In genomic region chr2:197496695-197497094, GRCh38 we compare ENCODE assay signal across 12 cellular contexts. TPM values are rescaled to one million over a fixed set of nuclear protein-coding genes. Genes with fewer than 3 reads are reported as not detected.
DNase-seq lines count a peak whose midpoint lies in the region; ATAC-seq, FAIRE-seq and TF ChIP-seq lines count a peak whose summit lies in the region.
"Had no signal": no experiment of that assay in that cellular context is flagged by ENCODE, and none has a peak within 500 bp of the region (broad histone marks: within the 10 kb centered on the region; RNA-seq: fewer than 3 reads in every experiment).

No MANE protein-coding gene starts in this region.

- no peaks in the 10 kb centered on the region for H3K9me3 Mint-ChIP-seq in activated naive CD4-positive, alpha-beta T cell treated with anti-CD3 and anti-CD28 coated beads, Interleukin-2, amount 10 ng/mL, durations not matched to agents 7 days and 5 days

- H3F3A ChIP-seq in PC-9 (ENCODE audit: insufficient read depth, low read depth): peaks cover 65% of the 10 kb centered on the region

- no peaks in the 10 kb centered on the region for H3K9me2 ChIP-seq in PC-9 (ENCODE audit: insufficient read depth)

- ATAC-seq in GM21528 (IDR thresholded peaks at IDR 0.05; ENCODE audit: low FRiP score, unreplicated experiment): no peak
- no peak for ATAC-seq in GM19328 (IDR thresholded peaks at IDR 0.05; ENCODE audit: unreplicated experiment)

- H3K27me3 ChIP-seq in PC-9 (ENCODE audit: insufficient read depth, low read depth) (no peaks in the 10 kb centered on the region), endothelial cell of umbilical vein (ENCODE audit: control insufficient read depth in 2 of 2, insufficient read depth in 2 of 2, low read length in 2 of 2) (no peaks in the 10 kb centered on the region), subcutaneous abdominal adipose tissue (ENCODE audit: control insufficient read depth in 5 of 5, insufficient read depth in 4 of 5, low read length in 5 of 5) (no peaks in the 10 kb centered on the region)

- no peak for TF ChIP-seq POLR2A in endothelial cell of umbilical vein (IDR thresholded peaks at IDR 0.05; ENCODE audit: low read depth, low read length)

- BruUV-seq in PC-9 (replicated peaks; lab: Mats Ljungman, UMichigan) (no TSS peak), endothelial cell of umbilical vein (replicated peaks; lab: Mats Ljungman, UMichigan) (no TSS peak)

- DNase-seq in activated naive CD4-positive, alpha-beta T cell treated with anti-CD3 and anti-CD28 coated beads, Interleukin-2, amount 10 ng/mL, durations not matched to agents 7 days and 5 days: no peak
- DNase-seq in activated naive CD4-positive, alpha-beta T cell (lab: John Stamatoyannopoulos, UW): no peak
- no peak for DNase-seq in PC-9
- no peak for DNase-seq in endothelial cell of umbilical vein (ENCODE audit: low read depth, low spot score)
- no peak for DNase-seq in stimulated activated naive CD4-positive, alpha-beta T cell treated with Interleukin-2 at 50 U/mL for 16 hours (lab: John Stamatoyannopoulos, UW)
- DNase-seq: AML-193; glutamatergic neuron; stimulated activated CD4-positive, alpha-beta T cell treated with anti-CD3 and anti-CD28 coated beads, Interleukin-12 subunit alpha, Interleukin-12 subunit beta, amount 100 ng/mL, for 4 hours had no signal

- peaks cover 94% of the 10 kb centered on the region for H3K79me2 ChIP-seq in PC-9 (ENCODE audit: low read depth)
- peaks cover 71% of the 10 kb centered on the region for H3K79me2 ChIP-seq in endothelial cell of umbilical vein (ENCODE audit: control insufficient read depth, insufficient read depth, low read length)

- no peak for TF ChIP-seq CTCF in PC-9 (conservative IDR thresholded peaks at IDR 0.05)
- no peak for TF ChIP-seq CTCF in endothelial cell of umbilical vein (IDR thresholded peaks at IDR 0.05; ENCODE audit: extremely low read depth in 1 of 2, insufficient read depth in 1 of 2, low read depth in 1 of 2, low read length in 2 of 2)

- H3K4me1 Mint-ChIP-seq in activated naive CD4-positive, alpha-beta T cell treated with anti-CD3 and anti-CD28 coated beads, Interleukin-2, amount 10 ng/mL, durations not matched to agents 7 days and 5 days: peaks cover 58% of the 10 kb centered on the region

- H3K27me3 Mint-ChIP-seq in activated naive CD4-positive, alpha-beta T cell treated with anti-CD3 and anti-CD28 coated beads, Interleukin-2, amount 10 ng/mL, durations not matched to agents 7 days and 5 days: no peaks in the 10 kb centered on the region

- no peak for FAIRE-seq in endothelial cell of umbilical vein (lab: Jason Lieb, UNC)
- FAIRE-seq: colon had no signal

- intact Hi-C loops in PC-9 (cut with micrococcal nuclease; ENCODE audit: unreplicated experiment): no loop called here
- intact Hi-C loops in endothelial cell of umbilical vein (cut with micrococcal nuclease): loop anchor here (5.0 kb wide), 1 partner anchor 801 kb away; no protein-coding TSS in a partner anchor

- H3K36me3 ChIP-seq in PC-9 (ENCODE audit: low read depth) (peaks cover 63% of the 10 kb centered on the region), endothelial cell of umbilical vein (ENCODE audit: control insufficient read depth in 2 of 2, extremely low read depth in 1 of 2, insufficient read depth in 2 of 2, low read length in 2 of 2) (peaks cover 8 to 24% of the 10 kb centered on the region in 2 experiments), subcutaneous abdominal adipose tissue (ENCODE audit: control insufficient read depth in 5 of 5, insufficient read depth in 5 of 5, low read length in 5 of 5) (peaks cover 30 to 62% (median 50%) of the 10 kb centered on the region in 5 donors)

- no peaks in the 10 kb centered on the region for H3K9me3 ChIP-seq in PC-9 (ENCODE audit: insufficient read depth, low read depth)
- H3K9me3 ChIP-seq in endothelial cell of umbilical vein (replicated peaks; ENCODE audit: control insufficient read depth, insufficient read depth, low read length): no peaks in the 10 kb centered on the region
- H3K9me3 ChIP-seq in subcutaneous abdominal adipose tissue (ENCODE audit: control insufficient read depth in 5 of 5, low read length in 5 of 5): no peaks in the 10 kb centered on the region

- H3K36me3 Mint-ChIP-seq in activated naive CD4-positive, alpha-beta T cell treated with anti-CD3 and anti-CD28 coated beads, Interleukin-2, amount 10 ng/mL, durations not matched to agents 7 days and 5 days: peaks cover 60% of the 10 kb centered on the region

- H4K20me1 ChIP-seq in PC-9 (ENCODE audit: insufficient read depth): peaks cover 73% of the 10 kb centered on the region
- H4K20me1 ChIP-seq in endothelial cell of umbilical vein (replicated peaks; ENCODE audit: control insufficient read depth, extremely low read depth, insufficient read depth, low read length): peaks cover 2% of the 10 kb centered on the region

- CTCF ChIA-PET in activated naive CD4-positive, alpha-beta T cell treated with anti-CD3 and anti-CD28 coated beads, Interleukin-2, amount 10 ng/mL, durations not matched to agents 7 days and 5 days (lab: Charles Lee): interaction anchor here (0.6 kb wide), 1 partner anchor 64 kb away, joined by 3 read pairs; no protein-coding TSS in a partner anchor
- CTCF ChIA-PET in PC-9 (lab: Charles Lee) (no interaction called here), endothelial cell of umbilical vein (lab: Charles Lee) (interaction anchor here (0.7 kb wide), 1 partner anchor 8 kb away, joined by 3 read pairs; no protein-coding TSS in a partner anchor)

- H3K27ac Mint-ChIP-seq in activated naive CD4-positive, alpha-beta T cell treated with anti-CD3 and anti-CD28 coated beads, Interleukin-2, amount 10 ng/mL, durations not matched to agents 7 days and 5 days: peak overlapping the region; percentile 94

- POLR2A ChIA-PET in PC-9 (lab: Charles Lee; ENCODE audit: unreplicated experiment) (no interaction called here), endothelial cell of umbilical vein (lab: Charles Lee) (interaction anchor here (1.0 kb wide), 1 partner anchor 44 kb away, joined by 4 read pairs; the partner anchor contains the start of gene COQ10B)

- H3K27ac ChIP-seq in PC-9 (peak overlapping the region; percentile 74), endothelial cell of umbilical vein (ENCODE audit: insufficient read depth, low read depth, low read length) (no peak overlapping the region), subcutaneous abdominal adipose tissue (ENCODE audit: low read depth, low read length) (peak overlapping the region; percentile 96)

- peak overlapping the region; percentile 99; the same call in 1 of the 2 replicates for H3K4me3 ChIP-seq in PC-9
- H3K4me3 ChIP-seq in endothelial cell of umbilical vein (replicated peaks in 1 of 3; ENCODE audit: insufficient read depth in 1 of 3, low read depth in 1 of 3, low read length in 3 of 3): no peak overlapping the region
- no peak overlapping the region for H3K4me3 ChIP-seq in subcutaneous abdominal adipose tissue (ENCODE audit: low read depth in 1 of 5, low read length in 5 of 5)

- no peaks in the 10 kb centered on the region for H3K9me1 ChIP-seq in endothelial cell of umbilical vein (replicated peaks; ENCODE audit: control insufficient read depth, extremely low read depth, insufficient read depth, low read length)

- H3K4me2 ChIP-seq in PC-9 (peak overlapping the region; percentile 93), endothelial cell of umbilical vein (ENCODE audit: insufficient read depth, low read length) (peak overlapping the region; percentile 99)

- H3K9ac ChIP-seq in endothelial cell of umbilical vein (replicated peaks; ENCODE audit: extremely low read depth, insufficient read depth, low read length) (no peak overlapping the region), subcutaneous abdominal adipose tissue (ENCODE audit: low read length in 5 of 5) (no peak overlapping the region)

- peak overlapping the region; percentile 4 for H3K4me3 Mint-ChIP-seq in activated naive CD4-positive, alpha-beta T cell treated with anti-CD3 and anti-CD28 coated beads, Interleukin-2, amount 10 ng/mL, durations not matched to agents 7 days and 5 days

- H2AFZ ChIP-seq in PC-9: no peak overlapping the region
- no peak overlapping the region for H2AFZ ChIP-seq in endothelial cell of umbilical vein (ENCODE audit: low read depth, low read length)

- dilution Hi-C loops in endothelial cell of umbilical vein (cut with MboI; ENCODE audit: extremely low pct_ligation_motif_present, low sequenced_read_pairs): no loop called here

- H3K4me1 ChIP-seq in PC-9 (replicated peaks; ENCODE audit: insufficient read depth) (peaks cover 28% of the 10 kb centered on the region), endothelial cell of umbilical vein (ENCODE audit: control insufficient read depth, extremely low read depth, insufficient read depth, low read length) (peaks cover 38% of the 10 kb centered on the region), subcutaneous abdominal adipose tissue (ENCODE audit: control insufficient read depth in 5 of 5, insufficient read depth in 5 of 5, low read length in 5 of 5) (peaks cover 2 to 32% (median 30%) of the 10 kb centered on the region in 5 donors)

RNA-seq across cellular contexts. Expression of gene HSPD1, which starts 2.9 kb away (rescaled TPM):
- 532 and 557 TPM in 2 replicates for total RNA-seq in PC-9 (2021)
- total RNA-seq in endothelial cell of umbilical vein: 307 and 337 TPM in 2 replicates
- polyA plus RNA-seq in endothelial cell of umbilical vein: 43.8 and 73.2 TPM in 2 replicates
- polyA plus RNA-seq in endothelial cell of umbilical vein (2011; cell fraction: cytosol; rRNA removed): 130 and 136 TPM in 2 replicates
- polyA plus RNA-seq in endothelial cell of umbilical vein (2011; cell fraction: nucleus; rRNA removed): 128 and 178 TPM in 2 replicates
- 375 and 526 TPM in 2 replicates for polyA plus RNA-seq in endothelial cell of umbilical vein (2012)
- 137 and 141 TPM in 2 replicates for polyA minus RNA-seq in endothelial cell of umbilical vein
- polyA minus RNA-seq in endothelial cell of umbilical vein (2011; cell fraction: cytosol; rRNA and poly(A)+ RNA removed): 320 TPM
- polyA minus RNA-seq in endothelial cell of umbilical vein (2011; cell fraction: nucleus; rRNA and poly(A)+ RNA removed): 81.6 and 90.4 TPM in 2 replicates

RNA-seq across cellular contexts. Expression of gene HSPE1, which starts 3.5 kb away (rescaled TPM):
- total RNA-seq in PC-9 (2021) (113 and 219 TPM in 2 replicates), endothelial cell of umbilical vein (137 and 145 TPM in 2 replicates)
- polyA plus RNA-seq in endothelial cell of umbilical vein: 32.2 and 59.8 TPM in 2 replicates
- 109 and 170 TPM in 2 replicates for polyA plus RNA-seq in endothelial cell of umbilical vein (2011; cell fraction: cytosol; rRNA removed)
- polyA plus RNA-seq in endothelial cell of umbilical vein (2011; cell fraction: nucleus; rRNA removed): 26.3 and 49.7 TPM in 2 replicates
- 309 and 472 TPM in 2 replicates for polyA plus RNA-seq in endothelial cell of umbilical vein (2012)
- 10.2 and 13.9 TPM in 2 replicates for polyA minus RNA-seq in endothelial cell of umbilical vein
- polyA minus RNA-seq in endothelial cell of umbilical vein (2011; cell fraction: cytosol; rRNA and poly(A)+ RNA removed): 36.2 TPM
- 10.9 and 11.6 TPM in 2 replicates for polyA minus RNA-seq in endothelial cell of umbilical vein (2011; cell fraction: nucleus; rRNA and poly(A)+ RNA removed)

RNA-seq across cellular contexts. Expression of gene MOB4, which starts 19.2 kb away (rescaled TPM):
- total RNA-seq in PC-9 (2021) (19.9 and 20.1 TPM in 2 replicates), endothelial cell of umbilical vein (24.0 and 27.9 TPM in 2 replicates)
- polyA plus RNA-seq in endothelial cell of umbilical vein: 16.1 and 23.9 TPM in 2 replicates
- polyA plus RNA-seq in endothelial cell of umbilical vein (2011; cell fraction: cytosol; rRNA removed): 27.3 and 30.5 TPM in 2 replicates
- 10.9 and 16.3 TPM in 2 replicates for polyA plus RNA-seq in endothelial cell of umbilical vein (2011; cell fraction: nucleus; rRNA removed)
- polyA plus RNA-seq in endothelial cell of umbilical vein (2012): 28.9 and 46.0 TPM in 2 replicates
- 9.1 and 10.1 TPM in 2 replicates for polyA minus RNA-seq in endothelial cell of umbilical vein
- polyA minus RNA-seq in endothelial cell of umbilical vein (2011; cell fraction: cytosol; rRNA and poly(A)+ RNA removed): 7.9 TPM
- polyA minus RNA-seq in endothelial cell of umbilical vein (2011; cell fraction: nucleus; rRNA and poly(A)+ RNA removed): 8.1 and 11.5 TPM in 2 replicates

RNA-seq across cellular contexts. Expression of gene COQ10B, which starts 43.3 kb away (rescaled TPM):
- total RNA-seq in PC-9 (2021) (14.8 and 18.1 TPM in 2 replicates), endothelial cell of umbilical vein (15.1 and 19.5 TPM in 2 replicates)
- 1.6 and 2.4 TPM in 2 replicates for polyA plus RNA-seq in endothelial cell of umbilical vein
- polyA plus RNA-seq in endothelial cell of umbilical vein (2011; cell fraction: cytosol; rRNA removed): 3.1 and 3.7 TPM in 2 replicates
- 3.0 and 3.6 TPM in 2 replicates for polyA plus RNA-seq in endothelial cell of umbilical vein (2011; cell fraction: nucleus; rRNA removed)
- 19.9 and 20.6 TPM in 2 replicates for polyA plus RNA-seq in endothelial cell of umbilical vein (2012)
- 7.1 and 7.5 TPM in 2 replicates for polyA minus RNA-seq in endothelial cell of umbilical vein
- polyA minus RNA-seq in endothelial cell of umbilical vein (2011; cell fraction: cytosol; rRNA and poly(A)+ RNA removed): 2.8 TPM
- polyA minus RNA-seq in endothelial cell of umbilical vein (2011; cell fraction: nucleus; rRNA and poly(A)+ RNA removed): 15.1 and 17.6 TPM in 2 replicates
